Comparison of ENCODE assay signal across 15 cellular contexts in the genomic region with DNA sequence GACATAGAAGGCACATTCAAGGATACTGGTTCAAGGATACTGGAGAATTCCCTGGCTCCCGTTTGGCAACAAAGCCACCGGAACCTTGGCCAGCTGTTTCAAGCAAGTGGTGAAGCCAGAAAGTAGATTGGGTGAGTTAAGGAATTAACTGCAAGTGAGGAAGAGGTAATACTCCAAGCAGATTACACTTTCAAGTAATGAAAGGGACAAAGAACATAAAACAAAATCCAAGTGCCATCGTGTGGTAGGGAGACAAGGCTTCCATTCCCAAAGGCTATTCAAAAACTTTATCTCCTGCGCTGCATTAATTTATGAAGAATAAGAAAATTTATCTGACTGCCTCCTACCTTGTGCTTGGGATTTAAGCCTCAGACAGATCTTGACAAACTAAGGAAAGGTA. TPM values are rescaled to one million over a fixed set of nuclear protein-coding genes. Genes with fewer than 3 reads are reported as not detected.
DNase-seq lines count a peak whose midpoint lies in the region; ATAC-seq and TF ChIP-seq lines count a peak whose summit lies in the region.
"Had no signal": no experiment of that assay in that cellular context is flagged by ENCODE, and none has a peak within 500 bp of the region (broad histone marks: within the 10 kb centered on the region; RNA-seq: fewer than 3 reads in every experiment).

No MANE protein-coding gene starts in this region.

- no peaks in the 10 kb centered on the region for H3K9me3 ChIP-seq in neural progenitor cell (ENCODE audit: low read depth)
- H3K9me3 ChIP-seq: right atrium auricular region had no signal

- H3K27ac ChIP-seq in HL-60 (replicated peaks) = 0 out of 2 replicates have a peak overlapping the region, but pooled peaks have one; percentile 7
- no peak overlapping the region for H3K27ac ChIP-seq in neural progenitor cell
- H3K27ac ChIP-seq: hepatocyte, right atrium auricular region had no signal

- no peak overlapping the region for H3K4me2 ChIP-seq in neural progenitor cell
- H3K4me2 ChIP-seq: hepatocyte had no signal

- no peaks in the 10 kb centered on the region for H3F3A ChIP-seq in neural progenitor cell (ENCODE audit: low read depth)

- peaks cover 89% of the 10 kb centered on the region for H3K4me1 Mint-ChIP-seq in activated CD8-positive, alpha-beta T cell treated with anti-CD3 and anti-CD28 coated beads for 36 hours (ENCODE audit: low read depth)
- H3K4me1 Mint-ChIP-seq in activated CD8-positive, alpha-beta T cell treated with anti-CD3 and anti-CD28 coated beads, Interleukin-2, amount 10 ng/mL, durations not matched to agents 7 days and 5 days (ENCODE audit: low read depth) = peaks cover 89% of the 10 kb centered on the region
- peaks cover 85% of the 10 kb centered on the region for H3K4me1 Mint-ChIP-seq in central memory CD8-positive, alpha-beta T cell
- H3K4me1 Mint-ChIP-seq in stimulated activated effector memory CD8-positive, alpha-beta T cell treated with anti-CD3 and anti-CD28 coated beads, Interleukin-12 subunit alpha, Interleukin-12 subunit beta, amount 100 ng/mL, for 72 hours = peaks cover 87% of the 10 kb centered on the region
- peaks cover 70% of the 10 kb centered on the region for H3K4me1 Mint-ChIP-seq in chondrocyte (ENCODE audit: low read depth)
- H3K4me1 Mint-ChIP-seq in neural progenitor cell = peaks cover 8% of the 10 kb centered on the region

- no peak for DNase-seq in activated CD8-positive, alpha-beta T cell treated with anti-CD3 and anti-CD28 coated beads for 36 hours
- no peak for DNase-seq in activated CD8-positive, alpha-beta T cell treated with anti-CD3 and anti-CD28 coated beads, Interleukin-2, amount 10 ng/mL, durations not matched to agents 7 days and 5 days
- DNase-seq in HL-60 (ENCODE audit: low read depth in 1 of 2, low spot score in 1 of 2) (no peak), chondrocyte (ENCODE audit: low spot score) (no peak), NCI-H748 treated with DMSO at 0.1 percent for 48 hours (lab: John Stamatoyannopoulos, UW) (no peak), neural progenitor cell (ENCODE audit: low spot score) (no peak)
- no peak for DNase-seq in central memory CD8-positive, alpha-beta T cell (ENCODE audit: low spot score in 2 of 2)
- DNase-seq in stimulated activated effector memory CD8-positive, alpha-beta T cell treated with anti-CD3 and anti-CD28 coated beads, Interleukin-12 subunit alpha, Interleukin-12 subunit beta, amount 100 ng/mL, for 72 hours (ENCODE audit: low spot score in 2 of 2) = no peak
- DNase-seq: left cardiac atrium; stimulated activated CD4-positive, alpha-beta T cell treated with anti-CD3 and anti-CD28 coated beads, Interleukin-4, amount 100 ng/mL, for 1 hour; SW 1271 had no signal

- no peak overlapping the region for H3K4me3 Mint-ChIP-seq in activated CD8-positive, alpha-beta T cell treated with anti-CD3 and anti-CD28 coated beads for 36 hours
- H3K4me3 Mint-ChIP-seq in activated CD8-positive, alpha-beta T cell treated with anti-CD3 and anti-CD28 coated beads, Interleukin-2, amount 10 ng/mL, durations not matched to agents 7 days and 5 days = no peak overlapping the region
- peak overlapping the region; percentile 8 for H3K4me3 Mint-ChIP-seq in central memory CD8-positive, alpha-beta T cell
- no peak overlapping the region for H3K4me3 Mint-ChIP-seq in stimulated activated effector memory CD8-positive, alpha-beta T cell treated with anti-CD3 and anti-CD28 coated beads, Interleukin-12 subunit alpha, Interleukin-12 subunit beta, amount 100 ng/mL, for 72 hours
- no peak overlapping the region for H3K4me3 Mint-ChIP-seq in chondrocyte (ENCODE audit: unreplicated experiment)
- no peak overlapping the region for H3K4me3 Mint-ChIP-seq in neural progenitor cell
- H3K4me3 Mint-ChIP-seq: brain had no signal

- no peak for TF ChIP-seq CTCF in activated CD8-positive, alpha-beta T cell treated with anti-CD3 and anti-CD28 coated beads for 36 hours (IDR thresholded peaks at IDR 0.05)
- TF ChIP-seq CTCF in HL-60 (IDR thresholded peaks at IDR 0.05; ENCODE audit: insufficient read depth, low read length) = no peak
- no peak for TF ChIP-seq CTCF in chondrocyte (IDR thresholded peaks at IDR 0.05)
- no peak for TF ChIP-seq CTCF in neural progenitor cell (IDR thresholded peaks at IDR 0.05)

- H3K27me3 ChIP-seq in HL-60 (ENCODE audit: insufficient read depth, poor library complexity, severe bottlenecking) = no peaks in the 10 kb centered on the region
- H3K27me3 ChIP-seq in neural progenitor cell = no peaks in the 10 kb centered on the region
- H3K27me3 ChIP-seq: hepatocyte, right atrium auricular region had no signal

- peak overlapping the region; percentile 96 for H3K27ac Mint-ChIP-seq in activated CD8-positive, alpha-beta T cell treated with anti-CD3 and anti-CD28 coated beads for 36 hours
- no peak overlapping the region for H3K27ac Mint-ChIP-seq in activated CD8-positive, alpha-beta T cell treated with anti-CD3 and anti-CD28 coated beads, Interleukin-2, amount 10 ng/mL, durations not matched to agents 7 days and 5 days
- peak overlapping the region; percentile 64 for H3K27ac Mint-ChIP-seq in central memory CD8-positive, alpha-beta T cell (ENCODE audit: low read depth)
- H3K27ac Mint-ChIP-seq in stimulated activated effector memory CD8-positive, alpha-beta T cell treated with anti-CD3 and anti-CD28 coated beads, Interleukin-12 subunit alpha, Interleukin-12 subunit beta, amount 100 ng/mL, for 72 hours = peak overlapping the region; percentile 82
- H3K27ac Mint-ChIP-seq in chondrocyte (ENCODE audit: unreplicated experiment) (no peak overlapping the region), neural progenitor cell (no peak overlapping the region)

- no peak overlapping the region for H3K4me3 ChIP-seq in HL-60 (replicated peaks; ENCODE audit: insufficient read depth, low read length)
- H3K4me3 ChIP-seq in neural progenitor cell = no peak overlapping the region
- H3K4me3 ChIP-seq: hepatocyte, right atrium auricular region had no signal

- intact Hi-C loops in activated CD8-positive, alpha-beta T cell treated with anti-CD3 and anti-CD28 coated beads for 36 hours (cut with micrococcal nuclease) = no loop called here

- H3K4me1 ChIP-seq in neural progenitor cell = peaks cover 6% of the 10 kb centered on the region

- H3K36me3 ChIP-seq in neural progenitor cell = no peaks in the 10 kb centered on the region
- H3K36me3 ChIP-seq: right atrium auricular region had no signal

- POLR2A ChIA-PET in activated CD8-positive, alpha-beta T cell treated with anti-CD3 and anti-CD28 coated beads for 36 hours (lab: Charles Lee) = interaction anchor here (0.8 to 5.2 kb wide), 4 partner anchors 9 to 18 kb away, joined by 3 to 31 read pairs (median 4); no protein-coding TSS in a partner anchor
- POLR2A ChIA-PET in activated CD8-positive, alpha-beta T cell treated with anti-CD3 and anti-CD28 coated beads, Interleukin-2, amount 10 ng/mL, durations not matched to agents 7 days and 5 days (lab: Charles Lee) = no interaction called here

- H3K9me3 Mint-ChIP-seq in activated CD8-positive, alpha-beta T cell treated with anti-CD3 and anti-CD28 coated beads for 36 hours = peaks cover 3% of the 10 kb centered on the region
- peaks cover 3% of the 10 kb centered on the region for H3K9me3 Mint-ChIP-seq in activated CD8-positive, alpha-beta T cell treated with anti-CD3 and anti-CD28 coated beads, Interleukin-2, amount 10 ng/mL, durations not matched to agents 7 days and 5 days (ENCODE audit: insufficient read depth)
- no peaks in the 10 kb centered on the region for H3K9me3 Mint-ChIP-seq in central memory CD8-positive, alpha-beta T cell
- H3K9me3 Mint-ChIP-seq in stimulated activated effector memory CD8-positive, alpha-beta T cell treated with anti-CD3 and anti-CD28 coated beads, Interleukin-12 subunit alpha, Interleukin-12 subunit beta, amount 100 ng/mL, for 72 hours = no peaks in the 10 kb centered on the region
- peaks cover 6% of the 10 kb centered on the region for H3K9me3 Mint-ChIP-seq in chondrocyte (ENCODE audit: low read depth)
- peaks cover 4% of the 10 kb centered on the region for H3K9me3 Mint-ChIP-seq in neural progenitor cell

- no peak overlapping the region for H3K9ac ChIP-seq in neural progenitor cell

- peaks cover 81% of the 10 kb centered on the region for H3K36me3 Mint-ChIP-seq in activated CD8-positive, alpha-beta T cell treated with anti-CD3 and anti-CD28 coated beads for 36 hours (ENCODE audit: low read depth)
- peaks cover 75% of the 10 kb centered on the region for H3K36me3 Mint-ChIP-seq in activated CD8-positive, alpha-beta T cell treated with anti-CD3 and anti-CD28 coated beads, Interleukin-2, amount 10 ng/mL, durations not matched to agents 7 days and 5 days (ENCODE audit: low read depth)
- peaks cover 21% of the 10 kb centered on the region for H3K36me3 Mint-ChIP-seq in central memory CD8-positive, alpha-beta T cell (ENCODE audit: insufficient read depth)
- H3K36me3 Mint-ChIP-seq in stimulated activated effector memory CD8-positive, alpha-beta T cell treated with anti-CD3 and anti-CD28 coated beads, Interleukin-12 subunit alpha, Interleukin-12 subunit beta, amount 100 ng/mL, for 72 hours = peaks cover 79% of the 10 kb centered on the region
- H3K36me3 Mint-ChIP-seq in chondrocyte (ENCODE audit: low read depth) (no peaks in the 10 kb centered on the region), neural progenitor cell (peaks cover 11% of the 10 kb centered on the region)

- CTCF ChIA-PET in activated CD8-positive, alpha-beta T cell treated with anti-CD3 and anti-CD28 coated beads for 36 hours (lab: Charles Lee) = no interaction called here
- CTCF ChIA-PET in activated CD8-positive, alpha-beta T cell treated with anti-CD3 and anti-CD28 coated beads, Interleukin-2, amount 10 ng/mL, durations not matched to agents 7 days and 5 days (lab: Charles Lee) = interaction anchor here (0.7 to 1.6 kb wide), 7 partner anchors 10 to 45 kb away, joined by 3 to 6 read pairs (median 4); partner anchors contain the start of gene XPO6

- peaks cover 48% of the 10 kb centered on the region for H4K20me1 ChIP-seq in neural progenitor cell (ENCODE audit: low read depth)

- no peak overlapping the region for H2AFZ ChIP-seq in neural progenitor cell (replicated peaks)
- H2AFZ ChIP-seq: hepatocyte had no signal

- no peaks in the 10 kb centered on the region for H3K27me3 Mint-ChIP-seq in activated CD8-positive, alpha-beta T cell treated with anti-CD3 and anti-CD28 coated beads for 36 hours
- H3K27me3 Mint-ChIP-seq in activated CD8-positive, alpha-beta T cell treated with anti-CD3 and anti-CD28 coated beads, Interleukin-2, amount 10 ng/mL, durations not matched to agents 7 days and 5 days (ENCODE audit: low read depth) = no peaks in the 10 kb centered on the region
- H3K27me3 Mint-ChIP-seq in central memory CD8-positive, alpha-beta T cell = no peaks in the 10 kb centered on the region
- H3K27me3 Mint-ChIP-seq in chondrocyte (ENCODE audit: low read depth) (no peaks in the 10 kb centered on the region), neural progenitor cell (ENCODE audit: insufficient read depth, low read depth) (no peaks in the 10 kb centered on the region)

- ATAC-seq in activated CD8-positive, alpha-beta T cell treated with anti-CD3 and anti-CD28 coated beads for 36 hours = no peak
- no peak for ATAC-seq in activated CD8-positive, alpha-beta T cell treated with anti-CD3 and anti-CD28 coated beads, Interleukin-2, amount 10 ng/mL, durations not matched to agents 7 days and 5 days
- no peak for ATAC-seq in central memory CD8-positive, alpha-beta T cell (replicated peaks; ENCODE audit: extremely low read depth, poor library complexity, severe bottlenecking)
- no peak for ATAC-seq in stimulated activated effector memory CD8-positive, alpha-beta T cell treated with anti-CD3 and anti-CD28 coated beads, Interleukin-12 subunit alpha, Interleukin-12 subunit beta, amount 100 ng/mL, for 72 hours
- ATAC-seq: activated CD4-positive, CD25-positive, alpha-beta regulatory T cell treated with anti-CD3 and anti-CD28 coated beads, Interleukin-2, amount 50 U/mL, for 24 hours; left cardiac atrium had no signal

- peaks cover 100% of the 10 kb centered on the region for H3K79me2 ChIP-seq in neural progenitor cell (ENCODE audit: low read depth)

RNA-seq across cellular contexts. Expression of gene XPO6, which starts 27.8 kb away (rescaled TPM):
- total RNA-seq in activated CD8-positive, alpha-beta T cell treated with anti-CD3 and anti-CD28 coated beads for 36 hours = 100 to 1,000 TPM; 250 to 253 TPM
- 100 to 1,000 TPM; 206 to 209 TPM for total RNA-seq in activated CD8-positive, alpha-beta T cell treated with anti-CD3 and anti-CD28 coated beads, Interleukin-2, amount 10 ng/mL, durations not matched to agents 7 days and 5 days
- 124 to 133 TPM (median 128 TPM) in 3 replicates for total RNA-seq in chondrocyte
- total RNA-seq in neural progenitor cell (ENCODE audit: low replicate concordance) = 71.6 and 75.5 TPM in 2 replicates

Comparison
In these comparisons a context has a peak if more than half of its experiments do, and no peak if none do; other contexts are left out.
1. H3K27ac Mint-ChIP-seq: peak in activated CD8-positive, alpha-beta T cell treated with anti-CD3 and anti-CD28 coated beads for 36 hours (single experiment), central memory CD8-positive, alpha-beta T cell (single experiment) and stimulated activated effector memory CD8-positive, alpha-beta T cell treated with anti-CD3 and anti-CD28 coated beads, Interleukin-12 subunit alpha, Interleukin-12 subunit beta, amount 100 ng/mL, for 72 hours (single experiment); none in activated CD8-positive, alpha-beta T cell treated with anti-CD3 and anti-CD28 coated beads, Interleukin-2, amount 10 ng/mL, durations not matched to agents 7 days and 5 days (single experiment), chondrocyte (single experiment) and neural progenitor cell (single experiment).